24 cellular contexts compared by ENCODE assay signal in genomic region chr7:88635149-88635548, GRCh38.
DNase-seq lines count a peak whose midpoint lies in the region; ATAC-seq and TF ChIP-seq lines count a peak whose summit lies in the region.
"Had no signal": no experiment of that assay in that cellular context is flagged by ENCODE, and none has a peak within 500 bp of the region (broad histone marks: within the 10 kb centered on the region; RNA-seq: fewer than 3 reads in every experiment).

No MANE protein-coding gene starts in this region.

- no peak overlapping the region for H3K9ac ChIP-seq in mesendoderm (ENCODE audit: low read length)
- H3K9ac ChIP-seq: KMS-11 had no signal

- H3K79me1 ChIP-seq in mesendoderm (ENCODE audit: low read length): no peaks in the 10 kb centered on the region

- H3K4me3 ChIP-seq in H7 (ENCODE audit: insufficient read depth, low read depth, low read length): no peak overlapping the region
- H3K4me3 ChIP-seq in iPS DF 6.9 (ENCODE audit: low read length): no peak overlapping the region
- H3K4me3 ChIP-seq in mesendoderm (ENCODE audit: low read length): no peak overlapping the region
- H3K4me3 ChIP-seq: SJSA1 had no signal

- H2BK120ac ChIP-seq in mesendoderm (ENCODE audit: low read depth, low read length): no peak overlapping the region

- no peak overlapping the region for H4K5ac ChIP-seq in mesendoderm (ENCODE audit: low read length)

- H3K4me3 Mint-ChIP-seq in WTC11 (peak overlapping the region; percentile 41; the same call in 1 of the 2 replicates), mesothelial cell of epicardium (no peak overlapping the region)
- H3K4me3 Mint-ChIP-seq: B cell, CD14-positive monocyte had no signal

- H3K4ac ChIP-seq in mesendoderm (ENCODE audit: low read depth, low read length): no peak overlapping the region

- no peaks in the 10 kb centered on the region for H3K4me1 ChIP-seq in iPS DF 6.9 (ENCODE audit: control insufficient read depth, insufficient read depth, low read length)
- H3K4me1 ChIP-seq in mesendoderm (ENCODE audit: control insufficient read depth, low read depth, low read length): peaks cover 5% of the 10 kb centered on the region
- H3K4me1 ChIP-seq: SJSA1 had no signal

- H4K8ac ChIP-seq in mesendoderm (ENCODE audit: low read depth, low read length): no peak overlapping the region

- no peak for TF ChIP-seq CTCF in WTC11 (IDR thresholded peaks at IDR 0.05)
- TF ChIP-seq CTCF in mesothelial cell of epicardium (IDR thresholded peaks at IDR 0.05; ENCODE audit: unreplicated experiment): no peak

- no peak overlapping the region for H3K27ac ChIP-seq in iPS DF 6.9 (ENCODE audit: low read length)
- no peak overlapping the region for H3K27ac ChIP-seq in mesendoderm (ENCODE audit: low read depth, low read length)
- H3K27ac ChIP-seq: HL-60, KMS-11, SJSA1 had no signal

- H3K4me1 Mint-ChIP-seq in WTC11 (peaks cover 33% of the 10 kb centered on the region), mesothelial cell of epicardium (no peaks in the 10 kb centered on the region)
- H3K4me1 Mint-ChIP-seq: B cell, CD14-positive monocyte had no signal

- no peak overlapping the region for H3K56ac ChIP-seq in mesendoderm (ENCODE audit: low read length)

- H3K9me3 ChIP-seq in iPS DF 6.9 (ENCODE audit: control insufficient read depth, insufficient read depth, low read length): no peaks in the 10 kb centered on the region
- H3K9me3 ChIP-seq: SJSA1 had no signal

- no peak overlapping the region for H3K18ac ChIP-seq in mesendoderm (ENCODE audit: low read length)

- peak; percentile 97 for ATAC-seq in WTC11
- ATAC-seq in HG03045 (IDR thresholded peaks at IDR 0.05; ENCODE audit: unreplicated experiment): no peak
- no peak for ATAC-seq in GM21786 (IDR thresholded peaks at IDR 0.05; ENCODE audit: unreplicated experiment)

- POLR2A ChIA-PET in WTC11 (lab: Charles Lee): no interaction called here

- no peak overlapping the region for H2AK5ac ChIP-seq in mesendoderm (ENCODE audit: low read length)

- H3K9me3 Mint-ChIP-seq in WTC11: peaks cover 9% of the 10 kb centered on the region; the same call in 1 of the 2 replicates
- H3K9me3 Mint-ChIP-seq in mesothelial cell of epicardium: no peaks in the 10 kb centered on the region

- no peak overlapping the region for H2BK15ac ChIP-seq in mesendoderm (replicated peaks; ENCODE audit: low read depth)

- H3K79me2 ChIP-seq in mesendoderm (ENCODE audit: control insufficient read depth, insufficient read depth, low read length): no peaks in the 10 kb centered on the region

- peaks cover 2% of the 10 kb centered on the region; the same call in 1 of the 2 replicates for H3K36me3 Mint-ChIP-seq in WTC11
- H3K36me3 Mint-ChIP-seq in mesothelial cell of epicardium: no peaks in the 10 kb centered on the region
- H3K36me3 Mint-ChIP-seq: CD14-positive monocyte had no signal

- no CpG with 5 or more reads among the region's 1 CpG for WGBS in iPS DF 6.9 (ENCODE audit: insufficient coverage, insufficient read length)
- WGBS in mesendoderm (ENCODE audit: extremely low coverage, insufficient coverage, low lambda C conversion rate): no CpG with 5 or more reads among the region's 1 CpG

- no peak overlapping the region for H3K23ac ChIP-seq in mesendoderm (ENCODE audit: low read length)

- H3K27me3 ChIP-seq in H7 (ENCODE audit: control insufficient read depth, insufficient read depth, low read length) (no peaks in the 10 kb centered on the region; the same call in 1 of the 2 replicates), iPS DF 6.9 (ENCODE audit: control insufficient read depth, insufficient read depth, low read length) (no peaks in the 10 kb centered on the region), mesendoderm (ENCODE audit: insufficient read depth, low read length, poor library complexity) (no peaks in the 10 kb centered on the region)
- H3K27me3 ChIP-seq: SJSA1 had no signal

- DNase-seq in H7 (peak; percentile 21), WTC11 (ENCODE audit: low spot score) (no peak), iPS DF 6.9 (ENCODE audit: low read depth, low spot score) (peak; percentile 50), mesendoderm (peak; percentile 88), mesothelial cell of epicardium (ENCODE audit: low spot score in 2 of 2, unreplicated experiment in 2 of 2) (no peak), OCI-M2 (lab: John Stamatoyannopoulos, UW; ENCODE audit: unreplicated experiment) (no peak)
- DNase-seq: GDM1; IMR-90; MV-4-11; NCI-H1105 treated with DMSO at 0.1 percent for 48 hours; NCI-H1694; NCI-H2081; NCI-H2171; NCI-H345; NCI-H524; NCI-H774; NK-92 treated with Interleukin-12 subunit alpha and Interleukin-12 subunit beta, amount 100 ng/mL, for 24 hours had no signal

- no peak overlapping the region for H2BK5ac ChIP-seq in mesendoderm (ENCODE audit: low read length)

- H3K27ac Mint-ChIP-seq in WTC11: no peak overlapping the region
- H3K27ac Mint-ChIP-seq in mesothelial cell of epicardium: no peak overlapping the region
- H3K27ac Mint-ChIP-seq: B cell, CD14-positive monocyte had no signal

- no peak overlapping the region for H3K4me2 ChIP-seq in mesendoderm (ENCODE audit: low read length)
- H3K4me2 ChIP-seq: KMS-11 had no signal

- no peaks in the 10 kb centered on the region for H3K36me3 ChIP-seq in H7 (replicated peaks; ENCODE audit: control insufficient read depth, insufficient read depth, low read length)
- H3K36me3 ChIP-seq in iPS DF 6.9 (ENCODE audit: control insufficient read depth, insufficient read depth, low read length): no peaks in the 10 kb centered on the region
- H3K36me3 ChIP-seq in mesendoderm (ENCODE audit: control insufficient read depth, insufficient read depth, low read length): no peaks in the 10 kb centered on the region
- H3K36me3 ChIP-seq: SJSA1 had no signal

- H3K27me3 Mint-ChIP-seq in WTC11 (ENCODE audit: low read depth): peaks cover 48% of the 10 kb centered on the region
- H3K27me3 Mint-ChIP-seq in mesothelial cell of epicardium (ENCODE audit: low read depth): no peaks in the 10 kb centered on the region
- H3K27me3 Mint-ChIP-seq: B cell had no signal

- CTCF ChIA-PET in WTC11 (lab: Charles Lee): interaction anchor here (1.4 kb wide), 1 partner anchor 988 kb away, joined by 3 read pairs; no protein-coding TSS in a partner anchor

TF ChIP-seq in WTC11, 78 proteins besides CTCF, POLR2A, EP300 and RAD21 (continues in another document):
- TF ChIP-seq ATF1 (CRISPR knock-in tag; IDR thresholded peaks at IDR 0.05): no peak
- TF ChIP-seq RORB (CRISPR knock-in tag; IDR thresholded peaks at IDR 0.05): no peak
- no peak for TF ChIP-seq HMGXB4 (CRISPR knock-in tag; IDR thresholded peaks at IDR 0.05)
- no peak for TF ChIP-seq ESRRA (CRISPR knock-in tag; IDR thresholded peaks at IDR 0.05; ENCODE audit: borderline replicate concordance)
- TF ChIP-seq, protein P1, sequence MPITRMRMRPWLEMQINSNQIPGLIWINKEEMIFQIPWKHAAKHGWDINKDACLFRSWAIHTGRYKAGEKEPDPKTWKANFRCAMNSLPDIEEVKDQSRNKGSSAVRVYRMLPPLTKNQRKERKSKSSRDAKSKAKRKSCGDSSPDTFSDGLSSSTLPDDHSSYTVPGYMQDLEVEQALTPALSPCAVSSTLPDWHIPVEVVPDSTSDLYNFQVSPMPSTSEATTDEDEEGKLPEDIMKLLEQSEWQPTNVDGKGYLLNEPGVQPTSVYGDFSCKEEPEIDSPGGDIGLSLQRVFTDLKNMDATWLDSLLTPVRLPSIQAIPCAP (CRISPR knock-in tag; IDR thresholded peaks at IDR 0.05): no peak
- TF ChIP-seq ATF6 (CRISPR knock-in tag; IDR thresholded peaks at IDR 0.05): no peak
- TF ChIP-seq, protein P2, sequence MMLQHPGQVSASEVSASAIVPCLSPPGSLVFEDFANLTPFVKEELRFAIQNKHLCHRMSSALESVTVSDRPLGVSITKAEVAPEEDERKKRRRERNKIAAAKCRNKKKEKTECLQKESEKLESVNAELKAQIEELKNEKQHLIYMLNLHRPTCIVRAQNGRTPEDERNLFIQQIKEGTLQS (CRISPR knock-in tag; conservative IDR thresholded peaks at IDR 0.05): no peak
- no peak for TF ChIP-seq TEAD1 (CRISPR knock-in tag; IDR thresholded peaks at IDR 0.05)
- no peak for TF ChIP-seq ETV6 (CRISPR knock-in tag; IDR thresholded peaks at IDR 0.05)
- TF ChIP-seq HMGA2 (CRISPR knock-in tag; IDR thresholded peaks at IDR 0.05): no peak

Comparison
In these comparisons a context has a peak if more than half of its experiments do, and no peak if none do; other contexts are left out.
1. DNase-seq: peak in H7 (single experiment), iPS DF 6.9 (single experiment) and mesendoderm (single experiment); none in WTC11 (single experiment), mesothelial cell of epicardium (0 of 2) and OCI-M2 (single experiment).